Comparison of ENCODE assay signal across 8 cellular contexts in the genomic region with DNA sequence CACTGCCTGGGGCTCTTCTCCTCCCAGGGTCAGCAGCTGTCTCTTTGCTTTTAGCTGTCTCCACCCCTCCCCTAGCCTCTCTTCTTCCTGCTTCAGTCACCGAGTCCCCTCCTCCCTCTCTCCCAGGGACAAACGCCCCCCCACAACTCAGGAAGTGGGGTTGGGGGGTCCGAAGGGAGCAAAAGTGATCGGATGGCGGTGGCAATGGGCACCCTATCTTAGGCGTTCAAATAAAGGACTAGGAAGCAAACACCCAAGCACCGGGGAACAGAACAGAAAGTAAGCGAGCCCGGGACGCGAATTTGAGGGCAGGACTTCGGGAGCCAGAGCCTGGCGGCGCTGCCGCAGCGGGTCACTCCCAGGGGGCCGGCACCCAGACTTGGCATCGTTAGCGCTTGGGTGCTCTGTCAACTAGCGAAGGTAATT. TPM values are rescaled to one million over a fixed set of nuclear protein-coding genes. Genes with fewer than 3 reads are reported as not detected.
DNase-seq lines count a peak whose midpoint lies in the region; ATAC-seq, FAIRE-seq and TF ChIP-seq lines count a peak whose summit lies in the region.

No MANE protein-coding gene starts in this region.

- ATAC-seq in PC-3 (peak; percentile 9), HG02571 (IDR thresholded peaks at IDR 0.05; ENCODE audit: unreplicated experiment) (no peak)

- CTCF ChIA-PET in PC-3 (lab: Charles Lee), result interaction anchor here (0.6 kb wide), 1 partner anchor 9 kb away, joined by 3 read pairs; no protein-coding TSS in a partner anchor

- 0 to 1% (median 0%) methylated on average over 20 of the region's 20 CpGs for WGBS in adipose tissue, 3 donors
- 0 to 1% (median 0%) methylated on average over 20 of the region's 20 CpGs for WGBS in small intestine, 3 donors

- TSS peak; percentile 57 for BruUV-seq in PC-3 (replicated peaks; lab: Mats Ljungman, UMichigan)

- no peak for FAIRE-seq in small intestine (lab: Jason Lieb, UNC)

- intact Hi-C loops in PC-3 (cut with micrococcal nuclease), result no loop called here

- peak overlapping the region; percentile 80 for H3K9ac ChIP-seq in PC-3 (ENCODE audit: low read length)
- no peak overlapping the region for H3K9ac ChIP-seq in iPS-15b (ENCODE audit: low read depth, low read length)

- DNase-seq in NCI-H146 (lab: John Stamatoyannopoulos, UW) (peak; percentile 16), NCI-H146 treated with DMSO at 0.1 percent for 48 hours (lab: John Stamatoyannopoulos, UW; ENCODE audit: unreplicated experiment) (no peak), PC-3 (peak; percentile 47), small intestine (peak; percentile 66), SHP77 treated with DMSO at 0.1 percent for 48 hours (lab: John Stamatoyannopoulos, UW) (no peak)

- no peaks in the 10 kb centered on the region for H3F3A ChIP-seq in PC-3 (ENCODE audit: low read length, unreplicated experiment)

- H3K9me2 ChIP-seq in PC-3 (replicated peaks; ENCODE audit: low read length), result no peaks in the 10 kb centered on the region

- peaks cover 26% of the 10 kb centered on the region; the same call in 1 of the 2 replicates for H4K20me1 ChIP-seq in PC-3 (ENCODE audit: low read length)

- TF ChIP-seq CTCF in PC-3 (conservative IDR thresholded peaks at IDR 0.05; ENCODE audit: low read depth, low read length), result no peak

- H3K27me3 ChIP-seq in PC-3 (ENCODE audit: low read length) (no peaks in the 10 kb centered on the region), iPS-15b (ENCODE audit: control insufficient read depth, insufficient read depth, low read length) (peaks cover 15% of the 10 kb centered on the region), small intestine (ENCODE audit: control insufficient read depth in 2 of 2, insufficient read depth in 2 of 2, low read length in 2 of 2) (no peaks in the 10 kb centered on the region)

- H3K79me2 ChIP-seq in PC-3 (ENCODE audit: low read length), result peaks cover 39% of the 10 kb centered on the region

- H3K4me1 ChIP-seq in PC-3 (ENCODE audit: insufficient read depth, low read length) (peaks cover 29% of the 10 kb centered on the region), iPS-15b (ENCODE audit: control insufficient read depth, insufficient read depth, low read length) (peaks cover 15% of the 10 kb centered on the region), small intestine (ENCODE audit: control insufficient read depth in 2 of 2, insufficient read depth in 1 of 2, low read depth in 1 of 2, low read length in 1 of 2) (peaks cover 0 to 7% of the 10 kb centered on the region in 2 donors)

- H3K27ac ChIP-seq in PC-3 (ENCODE audit: low read length), result peak overlapping the region; percentile 53; the same call in 1 of the 2 replicates
- H3K27ac ChIP-seq in adipose tissue (ENCODE audit: low read depth, low read length), result peak overlapping the region; percentile 68
- peak overlapping the region; percentile 91 to 96 for H3K27ac ChIP-seq in small intestine (ENCODE audit: low read depth in 1 of 2, low read length in 1 of 2)

- H2AFZ ChIP-seq in PC-3 (ENCODE audit: low read length), result peak overlapping the region; percentile 78

- peaks cover 7% of the 10 kb centered on the region; the same call in 1 of the 2 replicates for H3K36me3 ChIP-seq in PC-3 (ENCODE audit: low read depth, low read length)
- peaks cover 2% of the 10 kb centered on the region for H3K36me3 ChIP-seq in iPS-15b (ENCODE audit: control insufficient read depth, insufficient read depth, low read length)
- H3K36me3 ChIP-seq in small intestine (ENCODE audit: control insufficient read depth in 2 of 2, insufficient read depth in 2 of 2, low read length in 2 of 2), result no peaks in the 10 kb centered on the region

- POLR2A ChIA-PET in PC-3 (lab: Charles Lee; ENCODE audit: unreplicated experiment), result no interaction called here

- peak overlapping the region; percentile 83 for H3K4me2 ChIP-seq in PC-3 (ENCODE audit: low read length)

- H3K9me3 ChIP-seq in PC-3 (ENCODE audit: low read length) (no peaks in the 10 kb centered on the region), iPS-15b (ENCODE audit: control insufficient read depth, insufficient read depth, low read length) (no peaks in the 10 kb centered on the region), small intestine (ENCODE audit: control insufficient read depth, low read depth) (no peaks in the 10 kb centered on the region)

- peak overlapping the region; percentile 99 for H3K4me3 ChIP-seq in PC-3 (ENCODE audit: low read length)
- H3K4me3 ChIP-seq in iPS-15b (ENCODE audit: low read depth, low read length), result peak overlapping the region; percentile 68
- H3K4me3 ChIP-seq in small intestine (ENCODE audit: low read depth in 1 of 2, low read length in 2 of 2), result peak overlapping the region; percentile 10 to 97

RNA-seq across cellular contexts. Expression of gene ITPR3, which starts 1.0 kb away (rescaled TPM):
- 41.8 and 50.6 TPM in 2 replicates for total RNA-seq in PC-3 (2014; rRNA removed)
- polyA plus RNA-seq in adipose tissue (10 to 100 TPM in 2 of 3 donors, 1 to 10 TPM in 1; 9.3 to 13.8 (median 13.5) TPM), small intestine (10 to 100 TPM; 51.6 to 62.7 (median 55.5) TPM)

RNA-seq across cellular contexts. Expression of gene BAK1, which starts 40.1 kb away (rescaled TPM):
- 15.1 and 23.7 TPM in 2 replicates for total RNA-seq in PC-3 (2014; rRNA removed)
- polyA plus RNA-seq in adipose tissue (10 to 100 TPM; 11.5 to 12.6 (median 12.0) TPM), small intestine (100 to 1,000 TPM in 1 of 3 donors, 10 to 100 TPM in 2; 75.6 to 100 (median 85.7) TPM)

Comparison
In these comparisons a context has a peak if more than half of its experiments do, and no peak if none do; other contexts are left out.
1. DNase-seq: peak in NCI-H146 (single experiment), PC-3 (single experiment) and small intestine (single experiment); none in NCI-H146 treated with DMSO at 0.1 percent for 48 hours (single experiment) and SHP77 treated with DMSO at 0.1 percent for 48 hours (single experiment).
2. RNA of gene BAK1, which starts 40.1 kb away (polyA plus RNA-seq): 75.6 to 100 TPM in small intestine; 11.5 to 12.6 TPM in adipose tissue; every median in the first group is over 4 times any median in the second.
3. Peak in every context shown above with its lines, with median percentiles within 50 percentile points of each other: H3K27ac ChIP-seq and H3K4me3 ChIP-seq.